In the genomic region with DNA sequence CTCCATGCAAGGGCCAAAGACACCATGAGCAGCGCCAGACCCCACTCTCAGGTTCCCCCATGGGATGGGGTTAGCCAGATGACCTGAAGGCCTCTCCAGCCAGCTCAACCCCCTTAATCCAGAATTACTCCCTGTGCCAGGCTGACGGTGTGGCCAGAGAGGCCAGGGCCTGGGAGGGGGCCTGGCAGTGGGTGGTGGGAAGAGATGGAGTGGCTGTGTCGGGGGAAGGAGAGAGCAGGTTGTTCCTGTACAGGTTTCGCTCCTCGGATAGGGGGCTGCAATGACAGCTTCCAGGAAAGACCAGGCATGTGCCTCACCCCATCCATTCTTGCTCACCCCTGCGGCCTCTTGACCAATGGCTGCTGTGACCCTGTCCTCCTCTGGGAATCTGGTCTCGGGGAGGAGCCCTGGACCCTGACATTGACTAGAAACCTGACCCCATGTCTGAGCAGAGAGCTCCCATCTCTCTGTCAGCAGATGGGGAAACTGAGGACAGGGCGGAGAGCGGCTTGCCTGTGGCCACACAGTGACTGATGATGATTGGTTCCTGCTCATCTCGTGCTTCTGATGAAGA, we compare ENCODE assay signal across 20 cellular contexts.
DNase-seq lines count a peak whose midpoint lies in the region; ATAC-seq and TF ChIP-seq lines count a peak whose summit lies in the region.
"Had no signal": no experiment of that assay in that cellular context is flagged by ENCODE, and none has a peak within 500 bp of the region (broad histone marks: within the 10 kb centered on the region; RNA-seq: fewer than 3 reads in every experiment).

No MANE protein-coding gene starts in this region.

- peaks cover 15% of the 10 kb centered on the region for H3K27me3 Mint-ChIP-seq in activated T-cell treated with anti-CD3 and anti-CD28 coated beads, Interleukin-2, amount 50 U/mL, for 24 hours

- no peak overlapping the region for H3K27ac Mint-ChIP-seq in activated T-cell treated with anti-CD3 and anti-CD28 coated beads, Interleukin-2, amount 50 U/mL, for 24 hours
- H3K27ac Mint-ChIP-seq: CD8-positive, alpha-beta T cell; GM23338; IgD-negative memory B cell had no signal

- H3K36me3 ChIP-seq in neuronal stem cell (replicated peaks in 1 of 2; ENCODE audit: control insufficient read depth in 2 of 2, insufficient read depth in 2 of 2, low read length in 2 of 2), result no peaks in the 10 kb centered on the region
- H3K36me3 ChIP-seq in upper lobe of right lung, result no peaks in the 10 kb centered on the region
- H3K36me3 ChIP-seq: BE2C, MG63 had no signal

- no peak overlapping the region for H4K91ac ChIP-seq in neuronal stem cell (ENCODE audit: low read depth, low read length, poor library complexity)

- no peak overlapping the region for H2BK12ac ChIP-seq in neuronal stem cell (ENCODE audit: low read length)

- no peak overlapping the region for H2BK120ac ChIP-seq in neuronal stem cell (ENCODE audit: low read depth, low read length)

- H3K4me3 Mint-ChIP-seq in activated T-cell treated with anti-CD3 and anti-CD28 coated beads, Interleukin-2, amount 50 U/mL, for 24 hours, result no peak overlapping the region
- H3K4me3 Mint-ChIP-seq: CD8-positive, alpha-beta T cell; GM23338; IgD-negative memory B cell had no signal

- no peaks in the 10 kb centered on the region for H3K9me3 ChIP-seq in neuronal stem cell (replicated peaks in 1 of 2; ENCODE audit: control insufficient read depth in 2 of 2, insufficient read depth in 1 of 2, low read depth in 1 of 2, low read length in 2 of 2)
- H3K9me3 ChIP-seq in upper lobe of right lung, result no peaks in the 10 kb centered on the region
- H3K9me3 ChIP-seq: BE2C, MG63 had no signal

- no peaks in the 10 kb centered on the region for H3K36me3 Mint-ChIP-seq in activated T-cell treated with anti-CD3 and anti-CD28 coated beads, Interleukin-2, amount 50 U/mL, for 24 hours (ENCODE audit: low read depth)
- H3K36me3 Mint-ChIP-seq: CD8-positive, alpha-beta T cell; IgD-negative memory B cell had no signal

- WGBS in neuronal stem cell (ENCODE audit: extremely low coverage in 2 of 2, insufficient read length in 2 of 2, insufficient replicate concordance in 1 of 2), 2 donors, result no CpG with 5 or more reads among the region's 10 CpGs

- H2BK15ac ChIP-seq in neuronal stem cell (ENCODE audit: low read length), result no peak overlapping the region

- peaks cover 2% of the 10 kb centered on the region for H3K4me1 Mint-ChIP-seq in activated T-cell treated with anti-CD3 and anti-CD28 coated beads, Interleukin-2, amount 50 U/mL, for 24 hours (ENCODE audit: low read depth)

- ATAC-seq in upper lobe of right lung, result no peak
- ATAC-seq: CD8-positive, alpha-beta T cell; GM12878; GM23338; HCT116 had no signal

- no peak overlapping the region for H3K14ac ChIP-seq in neuronal stem cell (ENCODE audit: low read length)

- H3K27me3 ChIP-seq in neuronal stem cell (ENCODE audit: control insufficient read depth in 3 of 3, insufficient read depth in 3 of 3, low read depth in 1 of 3, low read length in 3 of 3), result peaks cover 0 to 4% (median 0%) of the 10 kb centered on the region in 3 experiments
- H3K27me3 ChIP-seq in upper lobe of right lung, result peaks cover 22% of the 10 kb centered on the region
- H3K27me3 ChIP-seq: BE2C, MG63 had no signal

- H3K4me1 ChIP-seq in neuronal stem cell (ENCODE audit: control insufficient read depth in 2 of 2, insufficient read depth in 1 of 2, low read depth in 1 of 2, low read length in 2 of 2) (peaks cover 0 to 27% of the 10 kb centered on the region in 2 donors), upper lobe of right lung (peaks cover 6% of the 10 kb centered on the region)
- H3K4me1 ChIP-seq: BE2C had no signal

- H3K27ac ChIP-seq in coronary artery (no peak overlapping the region), neuronal stem cell (replicated peaks; ENCODE audit: low read length) (no peak overlapping the region), upper lobe of right lung (no peak overlapping the region)

- no peaks in the 10 kb centered on the region for H3K79me1 ChIP-seq in neuronal stem cell (ENCODE audit: low read depth, low read length)

- H3K4me2 ChIP-seq in neuronal stem cell (ENCODE audit: insufficient read depth, low read length, poor library complexity, severe bottlenecking), result no peak overlapping the region
- H3K4me2 ChIP-seq: GM23338 had no signal

- peak overlapping the region; percentile 84 for H3K18ac ChIP-seq in neuronal stem cell (ENCODE audit: low read length)

- H3K23ac ChIP-seq in neuronal stem cell (ENCODE audit: low read depth, low read length, poor library complexity), result no peak overlapping the region

- H2BK5ac ChIP-seq in neuronal stem cell (ENCODE audit: low read length), result no peak overlapping the region

- peak; percentile 2 for DNase-seq in activated T-cell treated with anti-CD3 and anti-CD28 coated beads, Interleukin-2, amount 50 U/mL, for 24 hours
- DNase-seq in activated T-cell treated with anti-CD3 and anti-CD28 coated beads, Interleukin-2, amount 50 U/mL, for 1 hour, result no peak
- DNase-seq in coronary artery (ENCODE audit: low spot score) (peak; percentile 58), neuronal stem cell (ENCODE audit: low spot score) (no peak), upper lobe of right lung (peak; percentile 29), GM19240 (ENCODE audit: insufficient read length, low spot score) (no peak)
- DNase-seq in stimulated activated naive CD4-positive, alpha-beta T cell treated with Interleukin-2 at 50 U/mL for 16 hours (lab: John Stamatoyannopoulos, UW), result no peak
- DNase-seq: DMS53, Karpas-422, NCI-H1048, NCI-H1436, NCI-H1930, NCI-H345 had no signal

- no peak overlapping the region for H3K4me3 ChIP-seq in coronary artery
- H3K4me3 ChIP-seq in neuronal stem cell (ENCODE audit: low read length in 2 of 2), result no peak overlapping the region
- H3K4me3 ChIP-seq in upper lobe of right lung, result no peak overlapping the region
- H3K4me3 ChIP-seq: GM12878, GM23338, MG63 had no signal

- no peak overlapping the region for H4K8ac ChIP-seq in neuronal stem cell (ENCODE audit: low read depth, low read length)

- H3K4ac ChIP-seq in neuronal stem cell (ENCODE audit: low read length), result no peak overlapping the region

- peak overlapping the region; percentile 39 for H2AK5ac ChIP-seq in neuronal stem cell (ENCODE audit: low read depth, low read length)

- TF ChIP-seq CTCF in coronary artery (IDR thresholded peaks at IDR 0.05) (no peak), upper lobe of right lung (IDR thresholded peaks at IDR 0.05) (no peak)

- intact Hi-C loops in upper lobe of right lung (cut with DNase I), result loop anchor here (10.0 kb wide), 1 partner anchor 1133 kb away; no protein-coding TSS in a partner anchor

- no peak overlapping the region for H2AFZ ChIP-seq in neuronal stem cell (ENCODE audit: low read length)
- H2AFZ ChIP-seq: GM23338 had no signal

- no peak overlapping the region for H3K9ac ChIP-seq in neuronal stem cell (ENCODE audit: low read depth, low read length, poor library complexity)

- no peaks in the 10 kb centered on the region for H3K9me3 Mint-ChIP-seq in activated T-cell treated with anti-CD3 and anti-CD28 coated beads, Interleukin-2, amount 50 U/mL, for 24 hours
- H3K9me3 Mint-ChIP-seq: CD8-positive, alpha-beta T cell; GM23338 had no signal

Comparison
In these comparisons a context has a peak if more than half of its experiments do, and no peak if none do; other contexts are left out.
1. DNase-seq: peak in activated T-cell treated with anti-CD3 and anti-CD28 coated beads, Interleukin-2, amount 50 U/mL, for 24 hours (single experiment), coronary artery (single experiment) and upper lobe of right lung (single experiment); none in activated T-cell treated with anti-CD3 and anti-CD28 coated beads, Interleukin-2, amount 50 U/mL, for 1 hour (single experiment), neuronal stem cell (single experiment), GM19240 (single experiment) and stimulated activated naive CD4-positive, alpha-beta T cell treated with Interleukin-2 at 50 U/mL for 16 hours (single experiment).